16 cellular contexts compared by ENCODE assay signal in the genomic region with DNA sequence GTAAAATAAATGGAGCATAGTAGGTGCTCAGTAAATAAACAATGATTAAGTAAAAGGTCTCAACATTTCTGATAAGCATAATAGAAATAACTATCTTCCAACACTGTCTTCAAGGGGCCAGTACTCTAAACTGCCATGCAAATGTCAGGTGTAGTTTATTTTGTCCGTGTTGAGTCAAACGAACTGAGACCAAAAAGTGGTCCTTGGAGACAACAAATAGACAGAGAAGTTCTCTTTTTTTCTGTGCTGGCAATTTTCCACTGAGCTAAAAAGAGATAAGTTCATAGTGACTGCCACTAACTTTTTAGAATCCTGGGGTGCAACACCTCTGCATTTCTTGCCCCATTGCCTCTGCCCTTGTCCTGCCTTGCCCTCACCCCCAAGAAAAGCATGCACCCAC. TPM values are rescaled to one million over a fixed set of nuclear protein-coding genes. Genes with fewer than 3 reads are reported as not detected.
DNase-seq lines count a peak whose midpoint lies in the region; ATAC-seq, FAIRE-seq and TF ChIP-seq lines count a peak whose summit lies in the region.
"Had no signal": no experiment of that assay in that cellular context is flagged by ENCODE, and none has a peak within 500 bp of the region (broad histone marks: within the 10 kb centered on the region; RNA-seq: fewer than 3 reads in every experiment).

No MANE protein-coding gene starts in this region.

- intact Hi-C loops in activated naive CD4-positive, alpha-beta T cell treated with anti-CD3 and anti-CD28 coated beads for 36 hours (cut with micrococcal nuclease) = no loop called here
- intact Hi-C loops in transverse colon (cut with DNase I; ENCODE audit: low total_unique reads) = no loop called here
- intact Hi-C loops in kidney (cut with DNase I) = no loop called here

- no peak for TF ChIP-seq POLR2A in transverse colon (IDR thresholded peaks at IDR 0.05)

- H3K9me3 ChIP-seq in transverse colon (no peaks in the 10 kb centered on the region), kidney (ENCODE audit: control insufficient read depth in 1 of 2, low read length in 2 of 2) (no peaks in the 10 kb centered on the region)
- H3K9me3 ChIP-seq: ascending aorta, gastrocnemius medialis had no signal

- H3K4me3 Mint-ChIP-seq in activated naive CD4-positive, alpha-beta T cell treated with anti-CD3 and anti-CD28 coated beads for 36 hours = peak overlapping the region; percentile 51
- H3K4me3 Mint-ChIP-seq: nephron progenitor cell had no signal

- H3K4me1 Mint-ChIP-seq in activated naive CD4-positive, alpha-beta T cell treated with anti-CD3 and anti-CD28 coated beads for 36 hours (ENCODE audit: low read depth) = peaks cover 78% of the 10 kb centered on the region

- FAIRE-seq in kidney (lab: Jason Lieb, UNC) = no peak
- FAIRE-seq: G401.6 had no signal

- 56 to 60% methylated on average over 2 of the region's 2 CpGs for WGBS in transverse colon (ENCODE audit: low coverage in 1 of 2), 2 donors

- no peak for DNase-seq in activated naive CD4-positive, alpha-beta T cell treated with anti-CD3 and anti-CD28 coated beads for 36 hours
- DNase-seq in activated naive CD4-positive, alpha-beta T cell treated with Interleukin-2 at 50 U/mL for 16 hours = no peak
- DNase-seq in KBM-7 (peak; percentile 43), transverse colon (no peak), AG08395 (ENCODE audit: low spot score) (no peak), T1000 (lab: John Stamatoyannopoulos, UW) (no peak), kidney (no peak)
- DNase-seq in activated naive CD4-positive, alpha-beta T cell treated with anti-CD3 and anti-CD28 coated beads, Interleukin-2, amount 50 U/mL, for 72 hours (ENCODE audit: low spot score in 2 of 2) = no peak
- DNase-seq: effector CD8-positive, alpha-beta T cell; gastrocnemius medialis; kidney glomerular epithelial cell; NCI-H524 treated with DMSO at 0.1 percent for 48 hours; nephron progenitor cell had no signal

- no peaks in the 10 kb centered on the region for H3K36me3 ChIP-seq in transverse colon
- H3K36me3 ChIP-seq in kidney (ENCODE audit: control insufficient read depth in 1 of 2, insufficient read depth in 2 of 2, low read length in 2 of 2) = no peaks in the 10 kb centered on the region
- H3K36me3 ChIP-seq: ascending aorta, gastrocnemius medialis had no signal

- H3K27ac Mint-ChIP-seq in activated naive CD4-positive, alpha-beta T cell treated with anti-CD3 and anti-CD28 coated beads for 36 hours = peak overlapping the region; percentile 83
- peak overlapping the region; percentile 75 to 98 for H3K27ac Mint-ChIP-seq in activated naive CD4-positive, alpha-beta T cell treated with anti-CD3 and anti-CD28 coated beads, Interleukin-2, amount 50 U/mL, for 72 hours
- H3K27ac Mint-ChIP-seq: nephron progenitor cell had no signal

- H3K36me3 Mint-ChIP-seq in activated naive CD4-positive, alpha-beta T cell treated with anti-CD3 and anti-CD28 coated beads for 36 hours (ENCODE audit: low read depth) = no peaks in the 10 kb centered on the region
- peaks cover 0 to 11% of the 10 kb centered on the region in 2 donors for H3K36me3 Mint-ChIP-seq in activated naive CD4-positive, alpha-beta T cell treated with anti-CD3 and anti-CD28 coated beads, Interleukin-2, amount 50 U/mL, for 72 hours

- H3K27ac ChIP-seq in transverse colon (peak overlapping the region in 3 of 4 donors; percentile 11 to 39 (median 13)), kidney (ENCODE audit: low read depth in 2 of 2, low read length in 2 of 2) (no peak overlapping the region)
- H3K27ac ChIP-seq: ascending aorta, gastrocnemius medialis had no signal

- CTCF ChIA-PET in activated naive CD4-positive, alpha-beta T cell treated with anti-CD3 and anti-CD28 coated beads for 36 hours (lab: Charles Lee) = interaction anchor here (0.9 kb wide), 1 partner anchor 56 kb away, joined by 3 read pairs; no protein-coding TSS in a partner anchor

- no peak for ATAC-seq in activated naive CD4-positive, alpha-beta T cell treated with anti-CD3 and anti-CD28 coated beads, Interleukin-2, amount 50 U/mL, for 72 hours
- ATAC-seq: gastrocnemius medialis had no signal

- TF ChIP-seq CTCF in transverse colon (IDR thresholded peaks at IDR 0.05) (no peak), kidney (IDR thresholded peaks at IDR 0.05; ENCODE audit: borderline replicate concordance, extremely low read depth, insufficient read depth) (no peak)

- H3K9me3 Mint-ChIP-seq in activated naive CD4-positive, alpha-beta T cell treated with anti-CD3 and anti-CD28 coated beads for 36 hours = no peaks in the 10 kb centered on the region
- H3K9me3 Mint-ChIP-seq in activated naive CD4-positive, alpha-beta T cell treated with anti-CD3 and anti-CD28 coated beads, Interleukin-2, amount 50 U/mL, for 72 hours = peaks cover 0 to 5% of the 10 kb centered on the region in 2 donors
- H3K9me3 Mint-ChIP-seq: nephron progenitor cell had no signal

- no peak for TF ChIP-seq EP300 in transverse colon (IDR thresholded peaks at IDR 0.05; ENCODE audit: low read depth)

- H3K4me1 ChIP-seq in transverse colon = peaks cover 9 to 44% (median 11%) of the 10 kb centered on the region in 4 donors
- H3K4me1 ChIP-seq in kidney (ENCODE audit: control insufficient read depth in 1 of 2, insufficient read depth in 1 of 2, low read depth in 1 of 2, low read length in 2 of 2) = peaks cover 4 to 6% of the 10 kb centered on the region in 2 donors

- no peaks in the 10 kb centered on the region for H3K27me3 ChIP-seq in transverse colon
- H3K27me3 ChIP-seq: ascending aorta, gastrocnemius medialis had no signal

- in situ Hi-C loops in KBM-7 (cut with MboI; ENCODE audit: low pct_unique_long_range_greater_than_20kb, low sequenced_read_pairs) = no loop called here
- in situ Hi-C loops in transverse colon (cut with MboI; ENCODE audit: low pct_ligation_motif_present in 1 of 4, low pct_unique_long_range_greater_than_20kb in 1 of 4, low sequenced_read_pairs in 3 of 4) = loop anchor here in 1 of 4 donors (25.0 kb wide), 1 partner anchor 183 kb away; no protein-coding TSS in a partner anchor

- no peak overlapping the region for H3K9ac ChIP-seq in kidney (ENCODE audit: low read length in 2 of 2)

- H3K4me3 ChIP-seq in transverse colon (no peak overlapping the region), kidney (ENCODE audit: low read length in 2 of 2) (no peak overlapping the region)
- H3K4me3 ChIP-seq: ascending aorta, gastrocnemius medialis, smooth muscle cell had no signal

- H3K27me3 Mint-ChIP-seq in activated naive CD4-positive, alpha-beta T cell treated with anti-CD3 and anti-CD28 coated beads for 36 hours (ENCODE audit: low read depth) = no peaks in the 10 kb centered on the region

RNA-seq across cellular contexts. Expression of a gene that starts 14.7 kb away (rescaled TPM):
- 100 to 1,000 TPM; 387 to 391 TPM for total RNA-seq in activated naive CD4-positive, alpha-beta T cell treated with anti-CD3 and anti-CD28 coated beads for 36 hours
- total RNA-seq in activated naive CD4-positive, alpha-beta T cell treated with anti-CD3 and anti-CD28 coated beads, Interleukin-2, amount 50 U/mL, for 72 hours = 100 to 1,000 TPM; 406 to 425 TPM
- 100 to 1,000 TPM; 232 to 658 (median 509) TPM for total RNA-seq in transverse colon
- total RNA-seq in kidney = 167 TPM
- 22.0 TPM for polyA plus RNA-seq in kidney (ENCODE audit: insufficient read depth, low read depth, low replicate concordance)

Comparison
In these comparisons a context has a peak if more than half of its experiments do, and no peak if none do; other contexts are left out.
1. H3K27ac ChIP-seq: peak in transverse colon (3 of 4); none in kidney (0 of 2).